ENCODE assay signal across 22 cellular contexts in genomic region chr12:128843538-128843937, GRCh38. TPM values are rescaled to one million over a fixed set of nuclear protein-coding genes. Genes with fewer than 3 reads are reported as not detected.
DNase-seq lines count a peak whose midpoint lies in the region; ATAC-seq, FAIRE-seq and TF ChIP-seq lines count a peak whose summit lies in the region.
"Had no signal": no experiment of that assay in that cellular context is flagged by ENCODE, and none has a peak within 500 bp of the region (broad histone marks: within the 10 kb centered on the region; RNA-seq: fewer than 3 reads in every experiment).

No MANE protein-coding gene starts in this region.

- H3K9ac ChIP-seq in GM12878 (ENCODE audit: control insufficient read depth, insufficient read depth, low read length) (no peak overlapping the region), neural progenitor cell (no peak overlapping the region)

- 75% methylated on average over 4 of the region's 4 CpGs for WGBS in GM12878 (ENCODE audit: insufficient coverage, insufficient replicate concordance, low lambda C conversion rate, missing lambda C conversion rate)
- WGBS in spleen, 5 donors: 57 to 81% (median 71%) methylated on average over 4 of the region's 4 CpGs
- WGBS in testis, 2 donors: 92 to 97% methylated on average over 4 of the region's 4 CpGs

- CTCF ChIA-PET in GM12878 (lab: Yijun Ruan, JAX): interaction anchor here (1.6 kb wide), 1 partner anchor 13 kb away, joined by 8 read pairs; no protein-coding TSS in a partner anchor

- H3K27ac ChIP-seq in GM12878 (ENCODE audit: control insufficient read depth, insufficient read depth) (no peak overlapping the region), spleen (peak overlapping the region in 5 of 8 donors; percentile 33 to 82 (median 74)), neural progenitor cell (no peak overlapping the region), testis (no peak overlapping the region)

- H3K27me3 Mint-ChIP-seq in neural progenitor cell (ENCODE audit: insufficient read depth, low read depth): peaks cover 5% of the 10 kb centered on the region

- ATAC-seq in GM12878 (peak; percentile 22), GM18907 (IDR thresholded peaks at IDR 0.05; ENCODE audit: unreplicated experiment) (no peak)
- ATAC-seq: Panc1 had no signal

- no peak for TF ChIP-seq RAD21 in GM12878 (IDR thresholded peaks at IDR 0.05; ENCODE audit: insufficient read depth, low read depth, low read length)

- no peak overlapping the region for H3K27ac Mint-ChIP-seq in neural progenitor cell
- H3K27ac Mint-ChIP-seq: CD4-positive, alpha-beta T cell; HFFc6 had no signal

- in situ Hi-C loops in GM12878 (cut with MboI): no loop called here

- H3K36me3 Mint-ChIP-seq in neural progenitor cell: peaks cover 2% of the 10 kb centered on the region

- H3K36me3 ChIP-seq in GM12878 (ENCODE audit: control insufficient read depth in 2 of 2, insufficient read depth in 2 of 2, low read length in 1 of 2) (no peaks in the 10 kb centered on the region), spleen (no peaks in the 10 kb centered on the region), neural progenitor cell (no peaks in the 10 kb centered on the region), testis (ENCODE audit: low read depth, missing control alignments) (no peaks in the 10 kb centered on the region)

- H3K4me3 ChIP-seq in GM12878 (no peak overlapping the region), spleen (no peak overlapping the region), neural progenitor cell (no peak overlapping the region), testis (no peak overlapping the region)

- no peak overlapping the region for H3K4me3 Mint-ChIP-seq in neural progenitor cell
- H3K4me3 Mint-ChIP-seq: CD4-positive, alpha-beta T cell; HFFc6 had no signal

- peaks cover 7% of the 10 kb centered on the region for H3K9me3 Mint-ChIP-seq in neural progenitor cell
- H3K9me3 Mint-ChIP-seq: CD4-positive, alpha-beta T cell had no signal

- intact Hi-C loops in GM12878 (cut with micrococcal nuclease; ENCODE audit: unreplicated experiment) (no loop called here), spleen (cut with DNase I; ENCODE audit: low total_unique reads) (no loop called here), testis (cut with DNase I; ENCODE audit: low total_unique reads) (no loop called here)

- no peak for TF ChIP-seq EP300 in GM12878 (IDR thresholded peaks at IDR 0.05; ENCODE audit: borderline replicate concordance in 1 of 2, control insufficient read depth in 1 of 2, low read depth in 2 of 2, low read length in 2 of 2)

- H3K9me3 ChIP-seq in GM12878 (replicated peaks; ENCODE audit: control insufficient read depth, insufficient read depth, low read length) (peaks cover 2% of the 10 kb centered on the region; the same call in 1 of the 3 replicates), spleen (no peaks in the 10 kb centered on the region), neural progenitor cell (ENCODE audit: low read depth) (no peaks in the 10 kb centered on the region), testis (no peaks in the 10 kb centered on the region)
- H3K9me3 ChIP-seq: Caco-2 had no signal

- H2AFZ ChIP-seq in GM12878 (ENCODE audit: control insufficient read depth, low read depth, low read length) (no peak overlapping the region), neural progenitor cell (replicated peaks) (no peak overlapping the region)

- H4K20me1 ChIP-seq in GM12878 (ENCODE audit: control insufficient read depth, insufficient read depth): no peaks in the 10 kb centered on the region
- H4K20me1 ChIP-seq in neural progenitor cell (ENCODE audit: low read depth): no peaks in the 10 kb centered on the region

- H3K27me3 ChIP-seq in GM12878 (replicated peaks in 1 of 2; ENCODE audit: control insufficient read depth in 2 of 2, insufficient read depth in 2 of 2, low read length in 1 of 2) (no peaks in the 10 kb centered on the region), spleen (replicated peaks in 1 of 7) (peaks cover 0 to 19% (median 0%) of the 10 kb centered on the region in 7 donors), neural progenitor cell (no peaks in the 10 kb centered on the region), testis (no peaks in the 10 kb centered on the region)

- SMC1A ChIA-PET in GM12878 (lab: Charles Lee; ENCODE audit: uncharacterized antibody, unreplicated experiment): interaction anchor here (1.0 to 1.7 kb wide), 5 partner anchors 9 to 109 kb away, joined by 3 to 5 read pairs (median 3); no protein-coding TSS in a partner anchor

- POLR2A ChIA-PET in GM12878 (lab: Charles Lee): interaction anchor here (0.6 to 0.8 kb wide), 4 partner anchors 10 to 107 kb away, joined by 3 to 11 read pairs (median 4); partner anchors contain the start of gene SLC15A4

- DNase-seq in GM12891 (ENCODE audit: insufficient read length, low spot score): no peak
- peak; percentile 48 for DNase-seq in MV-4-11 (lab: John Stamatoyannopoulos, UW)
- DNase-seq in GM12878 (ENCODE audit: low read depth, low spot score): no peak
- no peak for DNase-seq in spleen
- DNase-seq in neural progenitor cell (ENCODE audit: low spot score): no peak
- DNase-seq in activated CD4-positive, CD25-positive, alpha-beta regulatory T cell treated with anti-CD3 and anti-CD28 coated beads, Interleukin-2, amount 50 U/mL, for 72 hours: no peak
- no peak for DNase-seq in testis
- DNase-seq: ACHN; AML-193; Caco-2; CD4-positive, alpha-beta T cell; HFFc6; IMR-90; NCI-H1105 treated with DMSO at 0.1 percent for 48 hours; NCI-H1694; NCI-H510A; NCI-H748 treated with DMSO at 0.1 percent for 48 hours; SW 1271 had no signal

- H3K4me1 ChIP-seq in GM12878 (ENCODE audit: control insufficient read depth, insufficient read depth, low read length) (peaks cover 32% of the 10 kb centered on the region), spleen (peaks cover 15 to 48% (median 22%) of the 10 kb centered on the region in 6 donors), neural progenitor cell (peaks cover 7% of the 10 kb centered on the region), testis (no peaks in the 10 kb centered on the region)
- H3K4me1 ChIP-seq: Caco-2 had no signal

- H3K4me2 ChIP-seq in GM12878 (ENCODE audit: control insufficient read depth, insufficient read depth) (no peak overlapping the region), neural progenitor cell (no peak overlapping the region)

- peak; percentile 55 for FAIRE-seq in GM12891 (lab: Jason Lieb, UNC)
- no peak for FAIRE-seq in GM12878 (lab: Jason Lieb, UNC)
- FAIRE-seq: HTR-8/SVneo had no signal

- RAD21 ChIA-PET in GM12878 (lab: Charles Lee; ENCODE audit: unreplicated experiment): interaction anchor here (1.0 to 2.2 kb wide), 2 partner anchors 14 to 126 kb away, joined by 4 to 5 read pairs; no protein-coding TSS in a partner anchor

- TF ChIP-seq POLR2A in GM12891 (IDR thresholded peaks at IDR 0.05; ENCODE audit: low read depth, low read length) (no peak), GM12878 (IDR thresholded peaks at IDR 0.05; ENCODE audit: low read depth, low read length) (no peak), spleen (IDR thresholded peaks at IDR 0.05) (no peak), testis (IDR thresholded peaks at IDR 0.05) (no peak)

- H3F3A ChIP-seq in neural progenitor cell (ENCODE audit: low read depth): no peaks in the 10 kb centered on the region

- TF ChIP-seq CTCF in GM12878 (IDR thresholded peaks at IDR 0.05 in 2 of 3, conservative IDR thresholded peaks at IDR 0.05 in 1 of 3; ENCODE audit: control insufficient read depth in 2 of 3, extremely low read depth in 1 of 3, insufficient read depth in 1 of 3, low read depth in 3 of 3, low read length in 3 of 3): no peak
- no peak for TF ChIP-seq CTCF in spleen (IDR thresholded peaks at IDR 0.05 in 8 of 11, conservative IDR thresholded peaks at IDR 0.05 in 3 of 11)
- no peak for TF ChIP-seq CTCF in neural progenitor cell (IDR thresholded peaks at IDR 0.05)
- TF ChIP-seq CTCF in testis (IDR thresholded peaks at IDR 0.05): no peak

- H3K79me2 ChIP-seq in GM12878 (ENCODE audit: control insufficient read depth, insufficient read depth, low read length): no peaks in the 10 kb centered on the region
- no peaks in the 10 kb centered on the region for H3K79me2 ChIP-seq in neural progenitor cell (ENCODE audit: low read depth)

- H3K4me1 Mint-ChIP-seq in neural progenitor cell: no peaks in the 10 kb centered on the region

- BruUV-seq in GM12878 (replicated peaks; lab: Mats Ljungman, UMichigan): no TSS peak

RNA-seq across cellular contexts. Expression of gene GLT1D1, which starts 9.7 kb away (rescaled TPM):
- polyA plus RNA-seq in GM12891 (2012; ENCODE audit: low read depth, missing spikeins): 30.3 TPM
- 21.7 and 24.4 TPM in 2 replicates for total RNA-seq in GM12878 (2013; cell fraction: nucleolus; rRNA removed)
- 2.4 and 2.5 TPM in 2 replicates for total RNA-seq in GM12878 (2014; rRNA removed)
- total RNA-seq in GM12878 (2014; rRNA removed; fragmentation: Illumina TruSeq; extraction: Trizol): 2.6 and 3.0 TPM in 2 replicates
- total RNA-seq in GM12878 (2021): 4.1 and 4.2 TPM in 2 replicates
- 2.3 TPM for polyA plus RNA-seq in GM12878 (2011; ENCODE audit: low read depth)
- polyA plus RNA-seq in GM12878 (2011; rRNA removed): 62.8 and 71.4 TPM in 2 replicates
- 59.7 and 62.9 TPM in 2 replicates for polyA plus RNA-seq in GM12878 (2011; cell fraction: cytosol; rRNA removed)
- polyA plus RNA-seq in GM12878 (2011; cell fraction: nucleus; rRNA removed): 37.7 and 42.3 TPM in 2 replicates
- polyA plus RNA-seq in GM12878 (2012): 5.0 and 5.5 TPM in 2 replicates
- polyA plus RNA-seq in GM12878 (2014; fragmentation: Illumina TruSeq; extraction: Trizol): 3.2 and 3.7 TPM in 2 replicates
- polyA plus RNA-seq in GM12878 (2014; fragmentation: Nextera tagmentation; extraction: Ambion mirVana): under 1 TPM; 0.42 to 0.53 TPM
- 3.0 TPM in 2 replicates for polyA plus RNA-seq in GM12878 (2014; rRNA removed)
- 1 to 10 TPM; 1.7 to 3.8 TPM for polyA plus RNA-seq in GM12878 (2016; fragmentation: Nextera tagmentation; extraction: Ambion mirVana)
- 61.7 and 63.7 TPM in 2 replicates for polyA minus RNA-seq in GM12878 (2011; rRNA and poly(A)+ RNA removed)
- polyA minus RNA-seq in GM12878 (2011; cell fraction: cytosol; rRNA and poly(A)+ RNA removed): 23.4 and 23.9 TPM in 2 replicates
- polyA minus RNA-seq in GM12878 (2011; cell fraction: nucleus; rRNA and poly(A)+ RNA removed): 12.7 and 17.6 TPM in 2 replicates
- 10 to 100 TPM in 6 of 7 donors, 1 to 10 TPM in 1; 7.8 to 41.4 (median 21.3) TPM for total RNA-seq in spleen
- 1 to 10 TPM in 2 of 3 donors, under 1 TPM in 1; 0.41 to 3.2 (median 1.6) TPM for polyA plus RNA-seq in spleen
- total RNA-seq in neural progenitor cell (ENCODE audit: low replicate concordance): 5.4 and 7.9 TPM in 2 replicates
- 10 to 100 TPM; 10.0 to 18.0 TPM for total RNA-seq in testis
- 42.3 TPM for polyA plus RNA-seq in testis (ENCODE audit: insufficient read depth, low read depth, low replicate concordance)
- total RNA-seq: Caco-2, HFFc6, IMR-90, MCF 10A had no signal
- polyA plus RNA-seq: IMR-90 had no signal

RNA-seq across cellular contexts. Expression of gene SLC15A4, which starts 19.8 kb away (rescaled TPM):
- polyA plus RNA-seq in GM12891 (2012; ENCODE audit: low read depth, missing spikeins): 50.8 TPM
- total RNA-seq in GM12878 (2013; cell fraction: nucleolus; rRNA removed): 830 and 863 TPM in 2 replicates
- 46.0 and 49.5 TPM in 2 replicates for total RNA-seq in GM12878 (2014; rRNA removed)
- 36.8 and 37.5 TPM in 2 replicates for total RNA-seq in GM12878 (2014; rRNA removed; fragmentation: Illumina TruSeq; extraction: Trizol)
- total RNA-seq in GM12878 (2021): 40.3 and 44.5 TPM in 2 replicates
- polyA plus RNA-seq in GM12878 (2011; ENCODE audit: low read depth): 45.1 TPM
- 256 and 257 TPM in 2 replicates for polyA plus RNA-seq in GM12878 (2011; rRNA removed)
- polyA plus RNA-seq in GM12878 (2011; cell fraction: cytosol; rRNA removed): 161 and 187 TPM in 2 replicates
- polyA plus RNA-seq in GM12878 (2011; cell fraction: nucleus; rRNA removed): 216 and 284 TPM in 2 replicates
- 58.1 and 84.6 TPM in 2 replicates for polyA plus RNA-seq in GM12878 (2012)
- 36.4 and 44.8 TPM in 2 replicates for polyA plus RNA-seq in GM12878 (2014; fragmentation: Illumina TruSeq; extraction: Trizol)
- polyA plus RNA-seq in GM12878 (2014; fragmentation: Nextera tagmentation; extraction: Ambion mirVana): 10 to 100 TPM; 17.6 to 24.7 TPM
- polyA plus RNA-seq in GM12878 (2014; rRNA removed): 36.8 and 41.6 TPM in 2 replicates
- 10 to 100 TPM; 12.7 to 15.1 TPM for polyA plus RNA-seq in GM12878 (2016; fragmentation: Nextera tagmentation; extraction: Ambion mirVana)
- 315 and 350 TPM in 2 replicates for polyA minus RNA-seq in GM12878 (2011; rRNA and poly(A)+ RNA removed)
- polyA minus RNA-seq in GM12878 (2011; cell fraction: cytosol; rRNA and poly(A)+ RNA removed): 107 and 115 TPM in 2 replicates
- 222 and 331 TPM in 2 replicates for polyA minus RNA-seq in GM12878 (2011; cell fraction: nucleus; rRNA and poly(A)+ RNA removed)
- total RNA-seq in spleen: 10 to 100 TPM; 37.8 to 92.4 (median 49.0) TPM
- polyA plus RNA-seq in spleen: 10 to 100 TPM; 19.0 to 22.7 (median 21.6) TPM
- 42.3 and 45.7 TPM in 2 replicates for total RNA-seq in neural progenitor cell (ENCODE audit: low replicate concordance)
- 10 to 100 TPM; 81.3 to 83.7 TPM for total RNA-seq in testis
- polyA plus RNA-seq in testis (ENCODE audit: insufficient read depth, low read depth, low replicate concordance): 59.7 TPM

Comparison
In these comparisons a context has a peak if more than half of its experiments do, and no peak if none do; other contexts are left out.
1. H3K27ac ChIP-seq: peak in spleen (5 of 8); none in GM12878 (single experiment), neural progenitor cell (single experiment) and testis (0 of 2).